1 cellular context compared by ENCODE assay signal in the genomic region with DNA sequence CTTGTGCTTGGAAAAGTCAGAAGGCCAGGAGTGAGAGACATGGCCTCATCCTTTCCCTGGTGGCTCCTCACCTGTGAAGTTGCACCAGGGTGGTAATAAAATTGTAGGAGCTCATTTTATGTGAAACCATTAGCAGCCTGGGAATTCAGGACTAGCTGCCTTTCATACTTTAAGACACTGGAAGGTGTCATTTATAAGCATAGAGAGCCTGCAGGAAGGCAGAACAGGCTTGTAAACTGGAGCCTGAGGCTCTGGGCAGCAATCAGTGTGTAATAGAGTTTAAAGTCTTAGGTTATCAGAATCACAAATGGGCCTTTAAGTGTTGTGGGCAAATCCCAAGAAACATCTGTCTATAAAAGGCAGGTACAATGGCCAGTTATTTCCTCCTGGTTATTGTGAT.
TF ChIP-seq lines count a peak whose summit lies in the region.

No MANE protein-coding gene starts in this region.

TF ChIP-seq in HEK293, 187 proteins besides CTCF, POLR2A, EP300 and RAD21 (continued from another document):
- TF ChIP-seq, protein P1, sequence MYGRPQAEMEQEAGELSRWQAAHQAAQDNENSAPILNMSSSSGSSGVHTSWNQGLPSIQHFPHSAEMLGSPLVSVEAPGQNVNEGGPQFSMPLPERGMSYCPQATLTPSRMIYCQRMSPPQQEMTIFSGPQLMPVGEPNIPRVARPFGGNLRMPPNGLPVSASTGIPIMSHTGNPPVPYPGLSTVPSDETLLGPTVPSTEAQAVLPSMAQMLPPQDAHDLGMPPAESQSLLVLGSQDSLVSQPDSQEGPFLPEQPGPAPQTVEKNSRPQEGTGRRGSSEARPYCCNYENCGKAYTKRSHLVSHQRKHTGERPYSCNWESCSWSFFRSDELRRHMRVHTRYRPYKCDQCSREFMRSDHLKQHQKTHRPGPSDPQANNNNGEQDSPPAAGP (tag by site-specific recombination; IDR thresholded peaks at IDR 0.05), result no peak
- TF ChIP-seq ZNF510 (tag by site-specific recombination; IDR thresholded peaks at IDR 0.05; ENCODE audit: insufficient replicate concordance), result no peak
- no peak for TF ChIP-seq ZBTB21 (tag by site-specific recombination; IDR thresholded peaks at IDR 0.05)
- TF ChIP-seq SP3 (tag by site-specific recombination; IDR thresholded peaks at IDR 0.05), result no peak
- TF ChIP-seq ZNF214 (tag by site-specific recombination; IDR thresholded peaks at IDR 0.05; ENCODE audit: borderline replicate concordance), result no peak
- no peak for TF ChIP-seq ZNF701 (tag by site-specific recombination; IDR thresholded peaks at IDR 0.05)
- no peak for TF ChIP-seq ZNF48 (tag by site-specific recombination; IDR thresholded peaks at IDR 0.05)
TF ChIP-seq in HEK293: peak in this region for 12.
